Comparison of ENCODE assay signal across 11 cellular contexts in the genomic region with DNA sequence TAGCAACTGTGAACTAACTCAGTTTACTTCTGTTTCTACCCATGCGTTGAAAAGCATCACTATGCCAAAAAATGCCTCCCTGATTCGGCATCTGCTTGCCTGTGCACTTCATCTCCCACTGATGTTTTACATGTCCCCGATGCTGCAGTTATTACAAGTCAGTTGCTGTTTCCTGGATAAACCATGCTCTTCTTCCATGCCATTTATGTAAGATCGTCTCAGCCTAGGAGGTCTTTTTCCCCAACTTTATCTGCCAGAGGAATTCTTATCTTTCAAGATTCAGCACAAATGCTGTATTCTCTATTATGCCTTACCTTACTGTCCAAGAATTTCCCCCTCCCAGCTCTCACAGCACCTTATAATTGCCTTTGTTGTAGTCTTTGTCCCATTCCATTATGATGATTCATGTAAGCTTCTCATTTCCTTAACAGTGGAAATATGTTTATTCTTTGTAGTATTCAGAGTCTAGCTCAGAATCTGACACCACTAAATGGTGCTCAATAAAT. TPM values are rescaled to one million over a fixed set of nuclear protein-coding genes. Genes with fewer than 3 reads are reported as not detected.
DNase-seq lines count a peak whose midpoint lies in the region; ATAC-seq, FAIRE-seq and TF ChIP-seq lines count a peak whose summit lies in the region.
"Had no signal": no experiment of that assay in that cellular context is flagged by ENCODE, and none has a peak within 500 bp of the region (broad histone marks: within the 10 kb centered on the region; RNA-seq: fewer than 3 reads in every experiment).

No MANE protein-coding gene starts in this region.

- no peaks in the 10 kb centered on the region for H3K9me3 ChIP-seq in endocrine pancreas (ENCODE audit: control insufficient read depth, low read length)

- TF ChIP-seq CTCF in GM20000 (IDR thresholded peaks at IDR 0.05; ENCODE audit: extremely low read depth, missing control alignments), result no peak

- POLR2A ChIA-PET in naive thymus-derived CD8-positive, alpha-beta T cell (lab: Charles Lee), result no interaction called here

- no peak for FAIRE-seq in frontal cortex (lab: Jason Lieb, UNC)

- no peaks in the 10 kb centered on the region for H3K27me3 ChIP-seq in endocrine pancreas (ENCODE audit: control insufficient read depth, insufficient read depth, low read length)

- no peak overlapping the region for H3K9ac ChIP-seq in endocrine pancreas (ENCODE audit: control insufficient read depth, insufficient read depth, low read length)

- H3K27me3 Mint-ChIP-seq in naive thymus-derived CD8-positive, alpha-beta T cell, result no peaks in the 10 kb centered on the region
- H3K27me3 Mint-ChIP-seq: T-cell had no signal

- peak; percentile 64 for DNase-seq in EH (ENCODE audit: low read depth)
- peak; percentile 88 for DNase-seq in M059J (ENCODE audit: low read depth)
- DNase-seq in naive thymus-derived CD8-positive, alpha-beta T cell, result no peak
- DNase-seq in frontal cortex (ENCODE audit: low spot score in 2 of 2), result no peak
- DNase-seq in GM20000 (ENCODE audit: low spot score), result no peak
- DNase-seq: stimulated activated CD4-positive, alpha-beta T cell treated with anti-CD3 and anti-CD28 coated beads, Interleukin-12 subunit alpha, Interleukin-12 subunit beta, amount 100 ng/mL, for 4 hours; T-cell had no signal

- H3K4me1 Mint-ChIP-seq in naive thymus-derived CD8-positive, alpha-beta T cell, result peaks cover 27 to 71% (median 57%) of the 10 kb centered on the region in 4 donors

- H3K9me3 Mint-ChIP-seq in naive thymus-derived CD8-positive, alpha-beta T cell, result no peaks in the 10 kb centered on the region
- H3K9me3 Mint-ChIP-seq: activated T-helper 1 cell treated with anti-CD3 and anti-CD28 coated beads, Interleukin-12 subunit alpha, Interleukin-12 subunit beta, Interleukin-2, Interleukin-4 antibody, amounts not matched to agents 30 ng/mL and 10 ng/mL and 1 ng/mL, durations not matched to agents 14 hours and 24 hours and 36 hours; T-cell had no signal

- peaks cover 21% of the 10 kb centered on the region for H3K4me1 ChIP-seq in endocrine pancreas (ENCODE audit: control insufficient read depth, insufficient read depth, low read length)

- peak overlapping the region in 8 of 10 donors; percentile 1 to 59 (median 33) for H3K4me3 Mint-ChIP-seq in naive thymus-derived CD8-positive, alpha-beta T cell
- H3K4me3 Mint-ChIP-seq: activated T-helper 1 cell treated with anti-CD3 and anti-CD28 coated beads, Interleukin-12 subunit alpha, Interleukin-12 subunit beta, Interleukin-2, Interleukin-4 antibody, amounts not matched to agents 30 ng/mL and 10 ng/mL and 1 ng/mL, durations not matched to agents 14 hours and 24 hours and 36 hours had no signal

- peak overlapping the region; percentile 4 to 36 (median 16) for H3K27ac Mint-ChIP-seq in naive thymus-derived CD8-positive, alpha-beta T cell
- H3K27ac Mint-ChIP-seq: activated T-helper 1 cell treated with anti-CD3 and anti-CD28 coated beads, Interleukin-12 subunit alpha, Interleukin-12 subunit beta, Interleukin-2, Interleukin-4 antibody, amounts not matched to agents 30 ng/mL and 10 ng/mL and 1 ng/mL, durations not matched to agents 14 hours and 24 hours and 36 hours had no signal

- no peaks in the 10 kb centered on the region for H3K36me3 ChIP-seq in endocrine pancreas (ENCODE audit: control insufficient read depth, insufficient read depth, low read length)

- H3K4me3 ChIP-seq in endocrine pancreas (ENCODE audit: control insufficient read depth, insufficient read depth, low read length), result peak overlapping the region; percentile 53

- peak in 1 of 2 donors; percentile 25 for ATAC-seq in naive thymus-derived CD8-positive, alpha-beta T cell
- ATAC-seq in HG02981 (IDR thresholded peaks at IDR 0.05; ENCODE audit: unreplicated experiment), result no peak
- no peak for ATAC-seq in GM21576 (IDR thresholded peaks at IDR 0.05; ENCODE audit: unreplicated experiment)
- ATAC-seq: T-cell had no signal

- peaks cover 0 to 13% (median 2%) of the 10 kb centered on the region in 3 donors for H3K36me3 Mint-ChIP-seq in naive thymus-derived CD8-positive, alpha-beta T cell

RNA-seq across cellular contexts. Expression of gene PRKACB, which starts 30.0 kb away (rescaled TPM):
- 22.8 and 34.8 TPM in 2 replicates for total RNA-seq in M059J (2014; rRNA removed; shearing (Covaris generic))
- 100 to 1,000 TPM; 174 to 194 TPM for total RNA-seq in naive thymus-derived CD8-positive, alpha-beta T cell
- polyA plus RNA-seq in naive thymus-derived CD8-positive, alpha-beta T cell, result 100 to 1,000 TPM; 120 to 162 (median 131) TPM
- total RNA-seq in frontal cortex, result 849 TPM

Comparison
In these comparisons a context has a peak if more than half of its experiments do, and no peak if none do; other contexts are left out.
1. DNase-seq: peak in EH (single experiment) and M059J (single experiment); none in naive thymus-derived CD8-positive, alpha-beta T cell (0 of 10), frontal cortex (0 of 2) and GM20000 (single experiment).